In genomic region chr20:16824664-16825063, GRCh38 we compare ENCODE assay signal across 28 cellular contexts.
"Had no signal": no experiment of that assay in that cellular context is flagged by ENCODE, and none has a peak within 500 bp of the region (broad histone marks: within the 10 kb centered on the region; RNA-seq: fewer than 3 reads in every experiment).

No MANE protein-coding gene starts in this region.

- H3K27ac ChIP-seq: colonic mucosa, coronary artery, dorsolateral prefrontal cortex, epithelial cell of prostate, esophagus muscularis mucosa, esophagus squamous epithelium, foreskin keratinocyte, gastrocnemius medialis, gastroesophageal sphincter, heart left ventricle, heart right ventricle had no signal

- H3K9me3 ChIP-seq: colonic mucosa, esophagus squamous epithelium, gastrocnemius medialis had no signal

- FAIRE-seq: colon, endometrium, endothelial cell of umbilical vein, frontal cortex had no signal

- H3K4me3 ChIP-seq: colonic mucosa, coronary artery, dorsolateral prefrontal cortex, esophagus muscularis mucosa, esophagus squamous epithelium, gastrocnemius medialis, gastroesophageal sphincter, heart left ventricle, heart right ventricle had no signal

- H3K4me1 ChIP-seq: colonic mucosa, esophagus muscularis mucosa, esophagus squamous epithelium, foreskin keratinocyte, gastrocnemius medialis, gastroesophageal sphincter, heart left ventricle, heart right ventricle had no signal

- DNase-seq: colonic mucosa; cortex of kidney; dermis blood vessel endothelial cell; dorsolateral prefrontal cortex; effector CD4-positive, alpha-beta T cell; effector CD8-positive, alpha-beta T cell; effector memory CD4-positive, alpha-beta T cell; effector memory CD8-positive, alpha-beta T cell; endodermal cell; erythroblast; esophagus squamous epithelium; foreskin fibroblast; foreskin keratinocyte; foreskin melanocyte; gastrocnemius medialis; glutamatergic neuron; head of caudate nucleus; heart left ventricle; heart right ventricle had no signal

- H3K27me3 ChIP-seq: colonic mucosa, foreskin keratinocyte, gastrocnemius medialis had no signal

- ATAC-seq: effector memory CD8-positive, alpha-beta T cell; esophagus mucosa; foreskin keratinocyte; gastrocnemius medialis; gastroesophageal sphincter; heart left ventricle; heart right ventricle had no signal

- H3K36me3 ChIP-seq: colonic mucosa, esophagus muscularis mucosa, esophagus squamous epithelium, gastrocnemius medialis, gastroesophageal sphincter, heart left ventricle, heart right ventricle had no signal
